ENCODE assay signal across 12 cellular contexts in the genomic region with DNA sequence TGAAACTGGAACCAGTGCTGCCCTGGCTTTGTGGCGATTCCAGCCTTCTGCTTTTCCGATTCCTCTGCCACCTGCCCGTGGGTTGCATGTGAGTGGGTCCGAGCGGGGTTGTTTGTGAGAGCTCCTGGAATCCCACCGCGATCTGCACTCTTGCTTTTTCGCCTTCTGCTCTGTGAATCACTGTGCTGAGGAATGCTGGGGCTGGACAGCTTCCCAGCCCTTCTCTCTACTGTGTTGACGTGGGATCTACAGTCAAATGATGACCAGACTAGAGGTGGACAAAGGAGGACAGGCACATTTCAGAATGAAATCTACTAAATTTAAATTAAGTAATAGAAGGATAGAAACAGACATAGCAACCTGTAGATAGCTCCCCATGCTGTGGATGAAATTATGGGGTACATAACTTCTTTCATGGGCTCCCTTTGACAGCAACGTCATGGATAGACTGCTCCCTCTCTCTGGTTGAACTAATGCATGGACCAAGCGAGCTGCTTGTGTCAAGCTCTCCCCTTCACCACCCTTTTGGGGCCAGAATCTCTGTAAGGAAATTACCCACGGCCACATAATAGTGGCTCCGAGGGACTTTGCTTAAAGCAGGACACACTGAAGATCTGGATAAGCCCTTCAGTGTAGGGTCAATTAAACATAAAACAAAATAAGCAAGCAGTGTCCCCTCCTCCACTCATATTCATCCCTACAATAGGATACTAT. TPM values are rescaled to one million over a fixed set of nuclear protein-coding genes. Genes with fewer than 3 reads are reported as not detected.
DNase-seq lines count a peak whose midpoint lies in the region; ATAC-seq and TF ChIP-seq lines count a peak whose summit lies in the region.
"Had no signal": no experiment of that assay in that cellular context is flagged by ENCODE, and none has a peak within 500 bp of the region (broad histone marks: within the 10 kb centered on the region; RNA-seq: fewer than 3 reads in every experiment).

No MANE protein-coding gene starts in this region.

- H3K9me3 ChIP-seq in hepatocyte (ENCODE audit: low read depth) = no peaks in the 10 kb centered on the region
- no peaks in the 10 kb centered on the region for H3K9me3 ChIP-seq in thoracic aorta
- H3K9me3 ChIP-seq in gastroesophageal sphincter = no peaks in the 10 kb centered on the region

- no peak overlapping the region for H3K4me3 ChIP-seq in astrocyte of the spinal cord (ENCODE audit: low read depth, low read length)
- no peak overlapping the region for H3K4me3 ChIP-seq in hepatocyte
- peak overlapping the region; percentile 63 for H3K4me3 ChIP-seq in thoracic aorta
- H3K4me3 ChIP-seq in gastroesophageal sphincter = no peak overlapping the region
- H3K4me3 ChIP-seq: PC-9 had no signal

- peak; percentile 51 for DNase-seq in HS-27A (ENCODE audit: low read depth)
- DNase-seq in astrocyte of the spinal cord (ENCODE audit: low read depth, low spot score) = peak; percentile 80
- peak; percentile 20 for DNase-seq in hepatocyte (ENCODE audit: low spot score)
- no peak for DNase-seq in thoracic aorta (ENCODE audit: low spot score)
- no peak for DNase-seq in midbrain (lab: John Stamatoyannopoulos, UW)
- no peak for DNase-seq in activated CD4-positive, alpha-beta T cell treated with anti-CD3 and anti-CD28 coated beads for 36 hours
- DNase-seq: activated T-cell treated with anti-CD3 and anti-CD28 coated beads, Interleukin-2, amount 50 U/mL, for 24 hours; DMS79; NCI-H2081; PC-9; stimulated activated CD4-positive, alpha-beta T cell treated with anti-CD3 and anti-CD28 coated beads, Interleukin-4, amount 100 ng/mL, for 24 hours had no signal

- H3K4me1 ChIP-seq in hepatocyte (ENCODE audit: insufficient read depth) (peaks cover 8% of the 10 kb centered on the region), thoracic aorta (ENCODE audit: control insufficient read depth in 1 of 2, low read depth in 2 of 2) (peaks cover 0 to 27% of the 10 kb centered on the region in 2 donors), gastroesophageal sphincter (peaks cover 0 to 42% (median 12%) of the 10 kb centered on the region in 3 donors)

- no peaks in the 10 kb centered on the region for H3K9me3 Mint-ChIP-seq in activated CD4-positive, alpha-beta T cell treated with anti-CD3 and anti-CD28 coated beads for 36 hours (ENCODE audit: low read depth)
- H3K9me3 Mint-ChIP-seq: activated T-cell treated with anti-CD3 and anti-CD28 coated beads, Interleukin-2, amount 50 U/mL, for 24 hours had no signal

- ATAC-seq in thoracic aorta (ENCODE audit: insufficient number of reproducible peaks, low FRiP score, low read depth) = no peak
- ATAC-seq in gastroesophageal sphincter = no peak
- ATAC-seq in activated CD4-positive, alpha-beta T cell treated with anti-CD3 and anti-CD28 coated beads for 36 hours = no peak

- WGBS in hepatocyte (ENCODE audit: low lambda C conversion rate, missing lambda C conversion rate) = 71% methylated on average over 13 of the region's 13 CpGs
- 24 to 28% methylated on average over 7 to 13 of the region's 13 CpGs for WGBS in gastroesophageal sphincter (ENCODE audit: low coverage in 1 of 2), 2 donors

- peaks cover 76% of the 10 kb centered on the region for H3K27me3 ChIP-seq in hepatocyte
- H3K27me3 ChIP-seq in thoracic aorta (replicated peaks; ENCODE audit: insufficient read depth) = no peaks in the 10 kb centered on the region
- peaks cover 75% of the 10 kb centered on the region for H3K27me3 ChIP-seq in gastroesophageal sphincter

- H3K4me1 Mint-ChIP-seq in activated CD4-positive, alpha-beta T cell treated with anti-CD3 and anti-CD28 coated beads for 36 hours = peaks cover 18% of the 10 kb centered on the region

- TF ChIP-seq POLR2A in gastroesophageal sphincter (IDR thresholded peaks at IDR 0.05) = no peak

- CTCF ChIA-PET in activated CD4-positive, alpha-beta T cell treated with anti-CD3 and anti-CD28 coated beads for 36 hours (lab: Charles Lee) = interaction anchor here (0.7 to 5.5 kb wide), 5 partner anchors 15 to 485 kb away, joined by 3 to 44 read pairs (median 3); no protein-coding TSS in a partner anchor

- H3K4me2 ChIP-seq in hepatocyte = peak overlapping the region; percentile 95
- H3K4me2 ChIP-seq: PC-9 had no signal

- no peak overlapping the region for H2AFZ ChIP-seq in hepatocyte
- H2AFZ ChIP-seq: PC-9 had no signal

- no peak for TF ChIP-seq EP300 in gastroesophageal sphincter (IDR thresholded peaks at IDR 0.05)

- no peaks in the 10 kb centered on the region for H3K9me2 ChIP-seq in hepatocyte (replicated peaks; ENCODE audit: insufficient read depth)

- no peaks in the 10 kb centered on the region for H3K36me3 ChIP-seq in hepatocyte (replicated peaks; ENCODE audit: insufficient read depth, low read depth)
- H3K36me3 ChIP-seq in thoracic aorta = no peaks in the 10 kb centered on the region
- no peaks in the 10 kb centered on the region for H3K36me3 ChIP-seq in gastroesophageal sphincter

- no peaks in the 10 kb centered on the region for H3K36me3 Mint-ChIP-seq in activated CD4-positive, alpha-beta T cell treated with anti-CD3 and anti-CD28 coated beads for 36 hours (ENCODE audit: low read depth)

- intact Hi-C loops in activated CD4-positive, alpha-beta T cell treated with anti-CD3 and anti-CD28 coated beads for 36 hours (cut with DNase I, micrococcal nuclease) = loop anchor here (5.0 to 10.0 kb wide), 5 partner anchors 51 to 771 kb away; no protein-coding TSS in a partner anchor

- H3K27ac Mint-ChIP-seq in activated CD4-positive, alpha-beta T cell treated with anti-CD3 and anti-CD28 coated beads for 36 hours = no peak overlapping the region
- H3K27ac Mint-ChIP-seq: activated T-cell treated with anti-CD3 and anti-CD28 coated beads, Interleukin-2, amount 50 U/mL, for 24 hours had no signal

- H3K27ac ChIP-seq in hepatocyte (no peak overlapping the region), thoracic aorta (no peak overlapping the region), gastroesophageal sphincter (peak overlapping the region in 1 of 4 donors; percentile 80)
- H3K27ac ChIP-seq: PC-9 had no signal

- no peaks in the 10 kb centered on the region for H3K79me2 ChIP-seq in hepatocyte

- no peak overlapping the region for H3K4me3 Mint-ChIP-seq in activated CD4-positive, alpha-beta T cell treated with anti-CD3 and anti-CD28 coated beads for 36 hours

- H3K27me3 Mint-ChIP-seq in activated CD4-positive, alpha-beta T cell treated with anti-CD3 and anti-CD28 coated beads for 36 hours = peaks cover 72% of the 10 kb centered on the region

- in situ Hi-C loops in astrocyte of the spinal cord (cut with HindIII; ENCODE audit: low sequenced_read_pairs) = no loop called here

- TF ChIP-seq CTCF in astrocyte of the spinal cord (IDR thresholded peaks at IDR 0.05; ENCODE audit: low read depth, low read length) (no peak), hepatocyte (IDR thresholded peaks at IDR 0.05; ENCODE audit: poor library complexity) (no peak), thoracic aorta (IDR thresholded peaks at IDR 0.05) (no peak), gastroesophageal sphincter (IDR thresholded peaks at IDR 0.05) (no peak)

- POLR2A ChIA-PET in activated CD4-positive, alpha-beta T cell treated with anti-CD3 and anti-CD28 coated beads for 36 hours (lab: Charles Lee) = no interaction called here

- H4K20me1 ChIP-seq in hepatocyte (ENCODE audit: insufficient read depth, poor library complexity, severe bottlenecking) = no peaks in the 10 kb centered on the region

RNA-seq across cellular contexts. Expression of a gene that starts 2.0 kb away (rescaled TPM):
- total RNA-seq in hepatocyte = 1.3 TPM in 2 replicates
- polyA plus RNA-seq in hepatocyte = 0.84 and 1.7 TPM in 2 replicates
- 1 to 10 TPM; 4.1 to 5.3 TPM for total RNA-seq in thoracic aorta
- total RNA-seq in gastroesophageal sphincter = 1 to 10 TPM in 2 of 4 donors, under 1 TPM in 2; 0.27 to 9.9 (median 1.5) TPM
- total RNA-seq in activated CD4-positive, alpha-beta T cell treated with anti-CD3 and anti-CD28 coated beads for 36 hours = not detected
- total RNA-seq: PC-9 had no signal

Comparison
In these comparisons a context has a peak if more than half of its experiments do, and no peak if none do; other contexts are left out.
1. DNase-seq: peak in HS-27A (single experiment), astrocyte of the spinal cord (single experiment) and hepatocyte (single experiment); none in thoracic aorta (single experiment), midbrain (single experiment) and activated CD4-positive, alpha-beta T cell treated with anti-CD3 and anti-CD28 coated beads for 36 hours (single experiment).